In the genomic region with DNA sequence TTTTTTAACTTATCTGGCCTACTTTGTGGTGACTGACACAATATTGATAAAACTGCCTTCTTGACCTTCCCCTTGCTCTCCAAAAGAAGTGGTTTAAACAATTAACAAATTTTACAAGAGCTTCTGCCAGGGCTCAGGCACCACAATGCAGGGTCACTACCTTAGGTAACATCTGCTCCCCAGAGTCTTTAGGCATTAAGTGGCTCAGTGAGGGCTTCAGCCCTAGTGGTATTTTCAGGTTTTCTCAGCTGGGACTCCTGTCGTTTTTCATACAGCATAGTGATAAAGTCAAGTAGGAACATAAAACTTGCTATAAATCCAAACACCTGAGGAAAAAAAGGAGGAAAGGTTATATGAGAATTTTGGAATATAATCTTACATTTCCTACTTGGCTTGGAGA, we compare ENCODE assay signal across 28 cellular contexts. TPM values are rescaled to one million over a fixed set of nuclear protein-coding genes. Genes with fewer than 3 reads are reported as not detected.
DNase-seq lines count a peak whose midpoint lies in the region; ATAC-seq and TF ChIP-seq lines count a peak whose summit lies in the region.
"Had no signal": no experiment of that assay in that cellular context is flagged by ENCODE, and none has a peak within 500 bp of the region (broad histone marks: within the 10 kb centered on the region; RNA-seq: fewer than 3 reads in every experiment).

No MANE protein-coding gene starts in this region.

- peaks cover 40% of the 10 kb centered on the region for H3K36me3 Mint-ChIP-seq in endodermal cell (ENCODE audit: low read depth)
- H3K36me3 Mint-ChIP-seq in stimulated activated naive B cell treated with anti-CD40 and anti-IgM and Interleukin-4, amounts not matched to agents 10 μg/mL and 1 μg/mL and 100 μg/mL, for 72 hours: peaks cover 62 to 75% of the 10 kb centered on the region in 2 donors

- POLR2A ChIA-PET in HEK293 (lab: Yijun Ruan, JAX): interaction anchor here (0.7 kb wide), 1 partner anchor 9 kb away, joined by 3 read pairs; no protein-coding TSS in a partner anchor

- no peaks in the 10 kb centered on the region; the same call in 1 of the 2 replicates for H3F3A ChIP-seq in OCI-LY1 (ENCODE audit: insufficient read depth, low read length)

- H2AFZ ChIP-seq in OCI-LY1 (ENCODE audit: low read length): no peak overlapping the region
- H2AFZ ChIP-seq: GM23248 had no signal

- in situ Hi-C loops in ACHN (cut with HindIII; ENCODE audit: low pct_ligation_motif_present, low pct_unique_long_range_greater_than_20kb, low sequenced_read_pairs): no loop called here

- H3K27me3 Mint-ChIP-seq in endodermal cell (ENCODE audit: insufficient read depth): no peaks in the 10 kb centered on the region
- no peaks in the 10 kb centered on the region for H3K27me3 Mint-ChIP-seq in stimulated activated naive B cell treated with anti-CD40 and anti-IgM and Interleukin-4, amounts not matched to agents 10 μg/mL and 1 μg/mL and 100 μg/mL, for 72 hours
- H3K27me3 Mint-ChIP-seq: activated CD4-positive, alpha-beta T cell treated with anti-CD3 and anti-CD28 coated beads, Interleukin-2, amount 10 ng/mL, durations not matched to agents 24 days and 14 days; natural killer cell treated with Interleukin-12 subunit alpha and Interleukin-12 subunit beta and Interleukin-15 and Interleukin-18, amount 100 ng/mL, for 72 hours had no signal

- WGBS in endodermal cell (ENCODE audit: insufficient coverage in 1 of 2, insufficient read length in 1 of 2), 2 experiments: 60% methylated on average over 1 of the region's 1 CpG; no CpG with 5 or more reads in 1 of the 2 experiments

- H3K79me2 ChIP-seq in OCI-LY1 (ENCODE audit: insufficient read depth, low read length): no peaks in the 10 kb centered on the region

- H3K27ac Mint-ChIP-seq in endodermal cell: no peak overlapping the region
- H3K27ac Mint-ChIP-seq in stimulated activated naive B cell treated with anti-CD40 and anti-IgM and Interleukin-4, amounts not matched to agents 10 μg/mL and 1 μg/mL and 100 μg/mL, for 72 hours: peak overlapping the region; percentile 88
- H3K27ac Mint-ChIP-seq: activated CD4-positive, alpha-beta T cell treated with anti-CD3 and anti-CD28 coated beads, Interleukin-2, amount 10 ng/mL, durations not matched to agents 24 days and 14 days; activated naive CD4-positive, alpha-beta T cell treated with anti-CD3 and anti-CD28 coated beads, Interleukin-2, amount 50 U/mL, for 72 hours; T-helper 2 cell treated with Interferon-gamma antibody and Interleukin-4, amounts not matched to agents 5 μg/mL and 100 μg/mL, for 36 hours had no signal

- no peaks in the 10 kb centered on the region for H3K9me2 ChIP-seq in OCI-LY1 (ENCODE audit: low read depth, low read length)

- H3K36me3 ChIP-seq in HEK293 (ENCODE audit: control insufficient read depth in 2 of 2, insufficient read depth in 1 of 2, low read length in 2 of 2) (peaks cover 0 to 37% of the 10 kb centered on the region in 2 experiments; a peak in 1 of 3 replicates), OCI-LY1 (ENCODE audit: insufficient read depth, low read length) (peaks cover 70% of the 10 kb centered on the region), endodermal cell (ENCODE audit: control insufficient read depth, insufficient read depth, low read length) (peaks cover 39% of the 10 kb centered on the region)

- H3K9me3 ChIP-seq in HEK293 (ENCODE audit: control insufficient read depth, insufficient read depth, low read depth, low read length) (no peaks in the 10 kb centered on the region), OCI-LY1 (ENCODE audit: low read length) (no peaks in the 10 kb centered on the region), endodermal cell (ENCODE audit: control insufficient read depth, low read length) (no peaks in the 10 kb centered on the region)
- H3K9me3 ChIP-seq: BLaER1, gastroesophageal sphincter, lower lobe of right lung, thoracic aorta, vagina had no signal

- H3K27ac ChIP-seq in HEK293 (ENCODE audit: extremely low read depth, low read depth, low read length) (no peak overlapping the region), OCI-LY1 (ENCODE audit: low read depth, low read length, poor library complexity, severe bottlenecking) (peak overlapping the region; percentile 66), endodermal cell (ENCODE audit: low read depth, low read length) (no peak overlapping the region)
- H3K27ac ChIP-seq: BLaER1, gastroesophageal sphincter, GM23248, lower lobe of right lung, thoracic aorta, vagina, VCaP had no signal

- H3K4me1 ChIP-seq in HEK293 (ENCODE audit: control insufficient read depth, insufficient read depth, low read length) (no peaks in the 10 kb centered on the region; the same call in 1 of the 2 replicates), OCI-LY1 (ENCODE audit: insufficient read depth, low read length, severe bottlenecking) (peaks cover 18% of the 10 kb centered on the region), endodermal cell (ENCODE audit: control insufficient read depth, insufficient read depth, low read length) (no peaks in the 10 kb centered on the region)
- H3K4me1 ChIP-seq: gastroesophageal sphincter, lower lobe of right lung, vagina had no signal

- no peak for ATAC-seq in stimulated activated naive B cell treated with anti-CD40 and anti-IgM and Interleukin-4, amounts not matched to agents 10 μg/mL and 1 μg/mL and 100 μg/mL, for 72 hours (replicated peaks)
- ATAC-seq: activated naive CD4-positive, alpha-beta T cell treated with anti-CD3 and anti-CD28 coated beads, Interleukin-2, amount 50 U/mL, for 72 hours; gastroesophageal sphincter; natural killer cell treated with Interleukin-12 subunit alpha and Interleukin-12 subunit beta and Interleukin-15 and Interleukin-18, amount 100 ng/mL, for 72 hours; Panc1; stimulated activated naive CD8-positive, alpha-beta T cell treated with anti-CD3 and anti-CD28 coated beads, Interleukin-15, Interleukin-2, amounts not matched to agents 100 U/mL and 50 U/mL, for 24 hours had no signal

- no peaks in the 10 kb centered on the region for H3K9me3 Mint-ChIP-seq in endodermal cell
- H3K9me3 Mint-ChIP-seq in stimulated activated naive B cell treated with anti-CD40 and anti-IgM and Interleukin-4, amounts not matched to agents 10 μg/mL and 1 μg/mL and 100 μg/mL, for 72 hours: peaks cover 3 to 12% of the 10 kb centered on the region in 2 donors
- H3K9me3 Mint-ChIP-seq: activated CD4-positive, alpha-beta T cell treated with anti-CD3 and anti-CD28 coated beads, Interleukin-2, amount 10 ng/mL, durations not matched to agents 24 days and 14 days; activated naive CD4-positive, alpha-beta T cell treated with anti-CD3 and anti-CD28 coated beads, Interleukin-2, amount 50 U/mL, for 72 hours; natural killer cell treated with Interleukin-12 subunit alpha and Interleukin-12 subunit beta and Interleukin-15 and Interleukin-18, amount 100 ng/mL, for 72 hours; T-helper 2 cell treated with Interferon-gamma antibody and Interleukin-4, amounts not matched to agents 5 μg/mL and 100 μg/mL, for 36 hours had no signal

- no peak for TF ChIP-seq CTCF in HEK293 (tag by site-specific recombination; IDR thresholded peaks at IDR 0.05)
- no peak for TF ChIP-seq CTCF in OCI-LY1 (IDR thresholded peaks at IDR 0.05; ENCODE audit: low read length)
- TF ChIP-seq CTCF in endodermal cell (conservative IDR thresholded peaks at IDR 0.05): peak; percentile 30

- H3K4me3 ChIP-seq in HEK293 (ENCODE audit: low read depth, low read length): no peak overlapping the region
- no peak overlapping the region for H3K4me3 ChIP-seq in OCI-LY1 (ENCODE audit: low read depth, low read length, poor library complexity, severe bottlenecking)
- H3K4me3 ChIP-seq in endodermal cell (ENCODE audit: low read length): no peak overlapping the region
- H3K4me3 ChIP-seq: BLaER1, gastroesophageal sphincter, GM23248, lower lobe of right lung, thoracic aorta, vagina had no signal

- CTCF ChIA-PET in HEK293 (lab: Yijun Ruan, JAX): interaction anchor here (0.5 to 0.6 kb wide), 2 partner anchors 28 to 245 kb away, joined by 3 to 4 read pairs; no protein-coding TSS in a partner anchor

- DNase-seq in endodermal cell (no peak), kidney glomerular epithelial cell (lab: John Stamatoyannopoulos, UW) (no peak), ACHN (no peak)
- no peak for DNase-seq in stimulated activated naive B cell treated with anti-CD40 and anti-IgM and Interleukin-4, amounts not matched to agents 10 μg/mL and 1 μg/mL and 100 μg/mL, for 72 hours
- DNase-seq in stimulated activated CD4-positive, alpha-beta T cell treated with anti-CD3 and anti-CD28 coated beads, Interleukin-12 subunit alpha, Interleukin-12 subunit beta, amount 100 ng/mL, for 4 hours: no peak
- DNase-seq: activated CD4-positive, alpha-beta T cell treated with anti-CD3 and anti-CD28 coated beads, Interleukin-2, amount 10 ng/mL, durations not matched to agents 24 days and 14 days; activated CD8-positive, alpha-beta memory T cell treated with anti-CD3 and anti-CD28 coated beads for 24 hours; activated effector memory CD4-positive, alpha-beta T cell treated with Interleukin-2 at 50 U/mL for 16 hours; activated T-cell treated with anti-CD3 and anti-CD28 coated beads for 4 hours; amygdala; GM23248; lower lobe of right lung; NCI-H1048; NCI-H1694 treated with DMSO at 0.1 percent for 48 hours; NK-92 treated with Interleukin-12 subunit alpha and Interleukin-12 subunit beta, amount 100 ng/mL, for 24 hours; SHP77; stimulated activated naive CD8-positive, alpha-beta T cell treated with anti-CD3 and anti-CD28 coated beads, Interleukin-15, Interleukin-2, amounts not matched to agents 100 U/mL and 50 U/mL, for 24 hours had no signal

- no peak overlapping the region for H3K4me3 Mint-ChIP-seq in endodermal cell
- no peak overlapping the region for H3K4me3 Mint-ChIP-seq in stimulated activated naive B cell treated with anti-CD40 and anti-IgM and Interleukin-4, amounts not matched to agents 10 μg/mL and 1 μg/mL and 100 μg/mL, for 72 hours
- H3K4me3 Mint-ChIP-seq: activated CD4-positive, alpha-beta T cell treated with anti-CD3 and anti-CD28 coated beads, Interleukin-2, amount 10 ng/mL, durations not matched to agents 24 days and 14 days; natural killer cell treated with Interleukin-12 subunit alpha and Interleukin-12 subunit beta and Interleukin-15 and Interleukin-18, amount 100 ng/mL, for 72 hours; T-helper 2 cell treated with Interferon-gamma antibody and Interleukin-4, amounts not matched to agents 5 μg/mL and 100 μg/mL, for 36 hours had no signal

- no peaks in the 10 kb centered on the region for H3K27me3 ChIP-seq in OCI-LY1 (ENCODE audit: insufficient read depth, low read length)
- H3K27me3 ChIP-seq in endodermal cell (ENCODE audit: control insufficient read depth, insufficient read depth, low read length, poor library complexity, severe bottlenecking): no peaks in the 10 kb centered on the region
- H3K27me3 ChIP-seq: BLaER1, gastroesophageal sphincter, vagina had no signal

- H4K20me1 ChIP-seq in OCI-LY1 (ENCODE audit: insufficient read depth, low read length): no peaks in the 10 kb centered on the region
- H4K20me1 ChIP-seq: BLaER1 had no signal

- H3K4me1 Mint-ChIP-seq in endodermal cell: peaks cover 3% of the 10 kb centered on the region
- peaks cover 23 to 64% of the 10 kb centered on the region in 2 donors for H3K4me1 Mint-ChIP-seq in stimulated activated naive B cell treated with anti-CD40 and anti-IgM and Interleukin-4, amounts not matched to agents 10 μg/mL and 1 μg/mL and 100 μg/mL, for 72 hours

- H3K9ac ChIP-seq in OCI-LY1 (ENCODE audit: low read length) (no peak overlapping the region), endodermal cell (ENCODE audit: extremely low read depth, low read length, poor library complexity, severe bottlenecking) (no peak overlapping the region)
- H3K9ac ChIP-seq: BLaER1, GM23248 had no signal

- H3K4me2 ChIP-seq in OCI-LY1 (ENCODE audit: low read length): peak overlapping the region; percentile 65; the same call in 1 of the 2 replicates

RNA-seq across cellular contexts. Expression of a gene that starts 18.9 kb away (rescaled TPM):
- total RNA-seq in endodermal cell: 10 to 100 TPM; 58.3 to 62.4 TPM
- 40.1 TPM for polyA plus RNA-seq in endodermal cell (2013, experiment 1 of 2)
- polyA plus RNA-seq in endodermal cell (2013, experiment 2 of 2): 40.0 TPM
